16 cellular contexts compared by ENCODE assay signal in the genomic region with DNA sequence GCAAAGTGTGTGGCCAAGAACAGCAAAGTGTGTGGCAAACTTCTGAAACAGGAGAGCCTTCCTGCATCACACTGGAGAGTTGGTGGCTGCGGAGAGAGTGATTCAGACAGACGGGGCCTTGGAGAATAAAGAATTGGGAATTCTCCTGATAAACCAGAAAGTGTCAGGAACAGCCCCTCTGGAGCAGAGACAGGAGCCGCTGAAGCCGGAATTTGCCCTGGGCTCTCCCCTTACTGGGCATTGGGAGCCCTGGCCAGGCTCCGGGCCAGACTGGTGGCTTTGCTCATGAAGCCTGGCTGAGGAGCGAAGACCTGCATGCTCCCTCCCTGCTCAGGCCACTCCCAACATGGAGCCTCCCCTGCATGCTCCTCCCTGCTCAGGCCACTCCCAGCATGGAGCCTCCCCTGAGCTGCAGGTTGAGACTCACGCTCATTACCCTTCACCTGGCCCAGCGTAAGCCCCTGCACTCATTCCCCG. TPM values are rescaled to one million over a fixed set of nuclear protein-coding genes. Genes with fewer than 3 reads are reported as not detected.
A peak's percentile ranks its signal among the peaks of the same experiment; 100 is the strongest.
DNase-seq lines count a peak whose midpoint lies in the region; ATAC-seq and TF ChIP-seq lines count a peak whose summit lies in the region.
"Had no signal": no experiment of that assay in that cellular context is flagged by ENCODE, and none has a peak within 500 bp of the region (broad histone marks: within the 10 kb centered on the region; RNA-seq: fewer than 3 reads in every experiment).

No MANE protein-coding gene starts in this region.

- TF ChIP-seq CTCF in Panc1 (IDR thresholded peaks at IDR 0.05) (no peak), endodermal cell (conservative IDR thresholded peaks at IDR 0.05) (no peak), mucosa of descending colon (IDR thresholded peaks at IDR 0.05) (no peak), tibial artery (IDR thresholded peaks at IDR 0.05) (no peak), vagina (IDR thresholded peaks at IDR 0.05) (no peak)

- H3K27me3 ChIP-seq in Panc1 (ENCODE audit: control insufficient read depth, insufficient read depth, low read length): 0 out of 2 replicates have a peak, but pooled peaks cover 2% of the 10 kb centered on the region
- H3K27me3 ChIP-seq in endodermal cell (ENCODE audit: control insufficient read depth, insufficient read depth, low read length, poor library complexity, severe bottlenecking): no peaks in the 10 kb centered on the region
- H3K27me3 ChIP-seq in tibial artery: peaks cover 0 to 4% of the 10 kb centered on the region in 2 donors
- H3K27me3 ChIP-seq in vagina: no peaks in the 10 kb centered on the region
- H3K27me3 ChIP-seq: testis had no signal

- H3K4me3 ChIP-seq in Panc1 (ENCODE audit: low read depth in 2 of 2, low read length in 2 of 2) (no peak overlapping the region), endodermal cell (ENCODE audit: low read length) (no peak overlapping the region), mucosa of descending colon (no peak overlapping the region), tibial artery (no peak overlapping the region), vagina (no peak overlapping the region)
- H3K4me3 ChIP-seq: testis had no signal

- H3K27ac Mint-ChIP-seq in endodermal cell: no peak overlapping the region
- H3K27ac Mint-ChIP-seq: activated naive CD4-positive, alpha-beta T cell treated with anti-CD3 and anti-CD28 coated beads for 36 hours; B cell; natural killer cell had no signal

- H3K9me3 Mint-ChIP-seq in endodermal cell: no peaks in the 10 kb centered on the region
- H3K9me3 Mint-ChIP-seq: activated naive CD4-positive, alpha-beta T cell treated with anti-CD3 and anti-CD28 coated beads for 36 hours; natural killer cell had no signal

- 88 to 96% methylated on average over 5 to 9 of the region's 9 CpGs for WGBS in endodermal cell (ENCODE audit: insufficient coverage in 1 of 2, insufficient read length in 1 of 2), 2 experiments

- DNase-seq in Panc1 (ENCODE audit: low read depth, low spot score): no peak
- peak; percentile 69 for DNase-seq in endodermal cell
- DNase-seq in mucosa of descending colon: peak in 1 of 3 donors; percentile 56
- peak in 1 of 2 donors; percentile 59 for DNase-seq in tibial artery
- no peak for DNase-seq in Kasumi-1 (lab: John Stamatoyannopoulos, UW)
- DNase-seq in glomerular visceral epithelial cell (ENCODE audit: extremely low spot score): no peak
- DNase-seq in vagina (ENCODE audit: extremely low spot score in 2 of 2): no peak
- DNase-seq: activated CD4-positive, alpha-beta T cell treated with anti-CD3 and anti-CD28 coated beads, Interleukin-2, amount 50 U/mL, for 1 hour; activated naive CD4-positive, alpha-beta T cell treated with anti-CD3 and anti-CD28 coated beads for 36 hours; cortex of kidney; natural killer cell; NCI-H2029; stimulated activated CD4-positive, alpha-beta T cell treated with anti-CD3 and anti-CD28 coated beads, Interleukin-12 subunit alpha, Interleukin-12 subunit beta, amount 100 ng/mL, for 4 hours; testis had no signal

- POLR2A ChIA-PET in Panc1 (lab: Charles Lee): no interaction called here

- intact Hi-C loops in Panc1 (cut with micrococcal nuclease; ENCODE audit: unreplicated experiment): no loop called here
- intact Hi-C loops in mucosa of descending colon (cut with DNase I, micrococcal nuclease): no loop called here
- intact Hi-C loops in tibial artery (cut with DNase I; ENCODE audit: low total_unique reads): no loop called here
- intact Hi-C loops in vagina (cut with DNase I): no loop called here

- no peaks in the 10 kb centered on the region; the same call in 1 of the 2 replicates for H3K4me1 ChIP-seq in Panc1 (ENCODE audit: control insufficient read depth, insufficient read depth, low read length)
- H3K4me1 ChIP-seq in endodermal cell (ENCODE audit: control insufficient read depth, insufficient read depth, low read length): no peaks in the 10 kb centered on the region
- H3K4me1 ChIP-seq in mucosa of descending colon (ENCODE audit: low read depth): peaks cover 6% of the 10 kb centered on the region
- H3K4me1 ChIP-seq in tibial artery: peaks cover 0 to 30% (median 2%) of the 10 kb centered on the region in 4 donors
- peaks cover 37% of the 10 kb centered on the region for H3K4me1 ChIP-seq in vagina

- peaks cover 2% of the 10 kb centered on the region for H3K27me3 Mint-ChIP-seq in endodermal cell (ENCODE audit: insufficient read depth)

- H3K4me3 Mint-ChIP-seq in endodermal cell: no peak overlapping the region
- H3K4me3 Mint-ChIP-seq: activated naive CD4-positive, alpha-beta T cell treated with anti-CD3 and anti-CD28 coated beads for 36 hours; B cell; natural killer cell had no signal

- ATAC-seq in Panc1 (peak; percentile 39; the same call in 1 of the 2 replicates), mucosa of descending colon (peak; percentile 45), HG02763 (IDR thresholded peaks at IDR 0.05; ENCODE audit: unreplicated experiment) (no peak)
- ATAC-seq: natural killer cell had no signal

- no peaks in the 10 kb centered on the region for H3K4me1 Mint-ChIP-seq in endodermal cell
- H3K4me1 Mint-ChIP-seq: B cell, natural killer cell had no signal

- H3K9me3 ChIP-seq in Panc1 (ENCODE audit: control insufficient read depth, insufficient read depth, low read depth, low read length): no peaks in the 10 kb centered on the region
- no peaks in the 10 kb centered on the region for H3K9me3 ChIP-seq in endodermal cell (ENCODE audit: control insufficient read depth, low read length)
- H3K9me3 ChIP-seq in mucosa of descending colon: no peaks in the 10 kb centered on the region
- no peaks in the 10 kb centered on the region for H3K9me3 ChIP-seq in tibial artery
- no peaks in the 10 kb centered on the region for H3K9me3 ChIP-seq in vagina
- H3K9me3 ChIP-seq: testis had no signal

- in situ Hi-C loops in Panc1 (cut with HindIII; ENCODE audit: low pct_unique_long_range_greater_than_20kb, low sequenced_read_pairs): no loop called here

- CTCF ChIA-PET in Panc1 (lab: Charles Lee): no interaction called here

- H3K9ac ChIP-seq in endodermal cell (ENCODE audit: extremely low read depth, low read length, poor library complexity, severe bottlenecking): no peak overlapping the region

- no peaks in the 10 kb centered on the region for H3K36me3 ChIP-seq in Panc1 (ENCODE audit: control insufficient read depth, insufficient read depth, low read length)
- no peaks in the 10 kb centered on the region for H3K36me3 ChIP-seq in endodermal cell (ENCODE audit: control insufficient read depth, insufficient read depth, low read length)
- H3K36me3 ChIP-seq in mucosa of descending colon (ENCODE audit: low read depth): no peaks in the 10 kb centered on the region
- no peaks in the 10 kb centered on the region for H3K36me3 ChIP-seq in tibial artery
- H3K36me3 ChIP-seq in vagina: no peaks in the 10 kb centered on the region

- BruUV-seq in Panc1 (replicated peaks; lab: Mats Ljungman, UMichigan): no TSS peak

- no peaks in the 10 kb centered on the region for H3K36me3 Mint-ChIP-seq in endodermal cell (ENCODE audit: low read depth)
- H3K36me3 Mint-ChIP-seq: natural killer cell had no signal

- H3K27ac ChIP-seq in Panc1 (ENCODE audit: low read length): no peak overlapping the region
- no peak overlapping the region for H3K27ac ChIP-seq in endodermal cell (ENCODE audit: low read depth, low read length)
- H3K27ac ChIP-seq in tibial artery: peak overlapping the region; percentile 41 to 46
- no peak overlapping the region for H3K27ac ChIP-seq in vagina
- H3K27ac ChIP-seq: testis had no signal

- TF ChIP-seq POLR2A in vagina (IDR thresholded peaks at IDR 0.05): no peak

RNA-seq across cellular contexts. Expression of gene PITPNM3, which starts 47.0 kb away (rescaled TPM):
- 0.44 TPM for total RNA-seq in Panc1 (2021; ENCODE audit: unreplicated experiment)
- polyA plus RNA-seq in Panc1 (2012; ENCODE audit: insufficient read length): 0.17 TPM
- 1 to 10 TPM; 1.8 to 2.7 TPM for total RNA-seq in endodermal cell
- 1.1 TPM for polyA plus RNA-seq in endodermal cell (2013, experiment 1 of 2)
- 1.3 TPM for polyA plus RNA-seq in endodermal cell (2013, experiment 2 of 2)
- total RNA-seq in mucosa of descending colon: 10 to 100 TPM; 12.2 to 15.9 (median 15.6) TPM
- 8.6 TPM for total RNA-seq in vagina

Comparison
In these comparisons a context has a peak if more than half of its experiments do, and no peak if none do; other contexts are left out.
1. H3K27ac ChIP-seq: peak in tibial artery (2 of 2); none in Panc1 (single experiment), endodermal cell (single experiment) and vagina (single experiment).